Comparison of ENCODE assay signal across 14 cellular contexts in the genomic region with DNA sequence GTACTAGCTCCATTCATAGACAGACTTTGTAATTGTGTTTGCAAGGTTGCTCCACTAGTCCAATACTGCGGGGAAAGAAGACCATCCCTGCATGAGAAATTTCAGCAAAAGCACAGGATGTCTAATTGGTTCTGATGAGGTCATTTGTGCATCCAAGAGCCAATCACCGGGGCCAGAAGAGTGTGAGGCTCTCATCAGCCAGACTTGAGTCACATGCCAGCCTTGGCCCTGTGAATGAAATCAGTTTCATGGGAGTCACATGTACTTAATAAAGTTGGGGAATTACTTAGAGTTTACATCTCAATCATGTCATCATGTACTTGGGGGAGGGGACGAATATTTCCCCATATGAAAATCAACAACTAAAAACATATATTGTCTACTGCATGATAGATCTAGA.
A peak's percentile ranks its signal among the peaks of the same experiment; 100 is the strongest.
DNase-seq lines count a peak whose midpoint lies in the region; ATAC-seq and TF ChIP-seq lines count a peak whose summit lies in the region.
"Had no signal": no experiment of that assay in that cellular context is flagged by ENCODE, and none has a peak within 500 bp of the region (broad histone marks: within the 10 kb centered on the region; RNA-seq: fewer than 3 reads in every experiment).

No MANE protein-coding gene starts in this region.

- no peak for TF ChIP-seq CTCF in SU-DHL-6 (IDR thresholded peaks at IDR 0.05; ENCODE audit: insufficient read depth, low read length, poor library complexity, severe bottlenecking)

- peak overlapping the region; percentile 91 for H3K27ac ChIP-seq in SU-DHL-6 (ENCODE audit: low read depth, low read length)
- H3K27ac ChIP-seq: SJCRH30 had no signal

- H3K4me2 ChIP-seq in SU-DHL-6 (ENCODE audit: low read depth, low read length, poor library complexity, severe bottlenecking), result peak overlapping the region; percentile 87

- peak overlapping the region; percentile 19 for H3K4me3 ChIP-seq in SU-DHL-6 (ENCODE audit: insufficient read depth, low read length, poor library complexity, severe bottlenecking)
- H3K4me3 ChIP-seq: SJCRH30 had no signal

- no peaks in the 10 kb centered on the region for H3K27me3 ChIP-seq in SU-DHL-6 (ENCODE audit: low read length)
- H3K27me3 ChIP-seq: SJCRH30 had no signal

- H3K9me2 ChIP-seq in SU-DHL-6 (replicated peaks; ENCODE audit: insufficient read depth, low read length), result no peaks in the 10 kb centered on the region

- H4K20me1 ChIP-seq in SU-DHL-6 (ENCODE audit: low read depth, low read length), result no peaks in the 10 kb centered on the region

- H3K79me2 ChIP-seq in SU-DHL-6 (ENCODE audit: insufficient read depth, low read length), result no peaks in the 10 kb centered on the region

- H3K36me3 ChIP-seq in SU-DHL-6 (ENCODE audit: low read length), result no peaks in the 10 kb centered on the region
- H3K36me3 ChIP-seq: SJCRH30 had no signal

- H3K9me3 ChIP-seq in SU-DHL-6 (ENCODE audit: insufficient read depth, low read length), result no peaks in the 10 kb centered on the region
- H3K9me3 ChIP-seq: SJCRH30 had no signal

- no peak for DNase-seq in NCI-H2196 treated with DMSO at 0.1 percent for 48 hours (lab: John Stamatoyannopoulos, UW; ENCODE audit: unreplicated experiment)
- no peak for DNase-seq in NCI-H2029 treated with DMSO at 0.1 percent for 48 hours (lab: John Stamatoyannopoulos, UW)
- no peak for DNase-seq in NCI-H2227 treated with DMSO at 0.1 percent for 48 hours (lab: John Stamatoyannopoulos, UW)
- DNase-seq in cortex of kidney (lab: John Stamatoyannopoulos, UW), result no peak
- DNase-seq: activated CD4-positive, alpha-beta memory T cell treated with anti-CD3 and anti-CD28 coated beads for 36 hours; amniotic stem cell; NCI-H2171 treated with DMSO at 0.1 percent for 48 hours; SJCRH30; stimulated activated CD4-positive, alpha-beta T cell treated with anti-CD3 and anti-CD28 coated beads, Interleukin-12 subunit alpha, Interleukin-12 subunit beta, amount 100 ng/mL, for 4 hours had no signal

- H3F3A ChIP-seq in SU-DHL-6 (ENCODE audit: insufficient read depth), result peaks cover 6% of the 10 kb centered on the region; the same call in 1 of the 2 replicates

- peak overlapping the region; percentile 69 for H2AFZ ChIP-seq in SU-DHL-6 (ENCODE audit: low read depth, low read length, severe bottlenecking)

- ATAC-seq in GM18868 (IDR thresholded peaks at IDR 0.05; ENCODE audit: unreplicated experiment), result peak; percentile 40
- peak; percentile 44 for ATAC-seq in GM21528 (IDR thresholded peaks at IDR 0.05; ENCODE audit: low FRiP score, unreplicated experiment)
- ATAC-seq in HG03135 (IDR thresholded peaks at IDR 0.05; ENCODE audit: unreplicated experiment), result peak; percentile 24
- ATAC-seq: activated T-helper 17 cell treated with anti-CD3 and anti-CD28 coated beads, Interleukin-2, amount 50 U/mL, for 72 hours had no signal

- H3K9ac ChIP-seq in SU-DHL-6 (ENCODE audit: low read length), result peak overlapping the region; percentile 23; the same call in 1 of the 2 replicates
